Comparison of ENCODE assay signal across 8 cellular contexts in genomic region chr12:55743967-55744931, GRCh38. TPM values are rescaled to one million over a fixed set of nuclear protein-coding genes. Genes with fewer than 3 reads are reported as not detected.
DNase-seq lines count a peak whose midpoint lies in the region; ATAC-seq and TF ChIP-seq lines count a peak whose summit lies in the region.

No MANE protein-coding gene starts in this region.

- DNase-seq in NCI-H1417 (lab: John Stamatoyannopoulos, UW) (peak in 2 of 3 experiments; percentile 31 to 53), NCI-H1417 treated with DMSO at 0.1 percent for 48 hours (lab: John Stamatoyannopoulos, UW) (no peak), SJSA1 (ENCODE audit: low read depth in 1 of 2, low spot score in 2 of 2) (no peak), fibroblast of mammary gland (ENCODE audit: low read depth) (no peak), DMS114 treated with DMSO at 0.1 percent for 48 hours (lab: John Stamatoyannopoulos, UW; ENCODE audit: unreplicated experiment) (no peak), GOT3 (lab: John Stamatoyannopoulos, UW) (no peak)

- no peak overlapping the region for H3K9ac ChIP-seq in parathyroid adenoma

- peaks cover 3% of the 10 kb centered on the region; the same call in 1 of the 2 replicates for H3K36me3 ChIP-seq in SJSA1
- H3K36me3 ChIP-seq in parathyroid adenoma (ENCODE audit: control insufficient read depth, insufficient read depth, low read length), result no peaks in the 10 kb centered on the region

- H3K27ac ChIP-seq in SJSA1 (no peak overlapping the region), parathyroid adenoma (no peak overlapping the region)

- peak overlapping the region; percentile 81 for H2AFZ ChIP-seq in parathyroid adenoma

- peaks cover 14% of the 10 kb centered on the region for H3K4me1 ChIP-seq in SJSA1 (replicated peaks)
- H3K4me1 ChIP-seq in parathyroid adenoma, result peaks cover 2% of the 10 kb centered on the region

- H3K9me3 ChIP-seq in SJSA1 (replicated peaks) (no peaks in the 10 kb centered on the region), parathyroid adenoma (ENCODE audit: control insufficient read depth, low read length) (no peaks in the 10 kb centered on the region)

- peak overlapping the region; percentile 64 for H3K4me2 ChIP-seq in parathyroid adenoma (ENCODE audit: low read length)

- no peaks in the 10 kb centered on the region for H3K79me2 ChIP-seq in parathyroid adenoma

- H3K4me3 ChIP-seq in SJSA1 (peak overlapping the region; percentile 54), fibroblast of mammary gland (ENCODE audit: control insufficient read depth, low read depth, low read length) (peak overlapping the region; percentile 70), parathyroid adenoma (ENCODE audit: low read depth, low read length) (peak overlapping the region; percentile 49)

- ATAC-seq in GM21526 (IDR thresholded peaks at IDR 0.05; ENCODE audit: low FRiP score, unreplicated experiment), result no peak

- TF ChIP-seq CTCF in fibroblast of mammary gland (conservative IDR thresholded peaks at IDR 0.05; ENCODE audit: control insufficient read depth, insufficient read depth, low read depth, low read length) (no peak), parathyroid adenoma (IDR thresholded peaks at IDR 0.05) (no peak)

- H3K27me3 ChIP-seq in SJSA1 (replicated peaks) (no peaks in the 10 kb centered on the region), parathyroid adenoma (ENCODE audit: control insufficient read depth, insufficient read depth, low read length) (no peaks in the 10 kb centered on the region)

RNA-seq across cellular contexts. Expression of gene GDF11, which starts 1.3 kb away (rescaled TPM):
- total RNA-seq in SJSA1 (2014; rRNA removed; shearing (Covaris generic)), result 1.7 and 2.7 TPM in 2 replicates

RNA-seq across cellular contexts. Expression of gene CD63, which starts 15.4 kb away (rescaled TPM):
- 1,021 and 1,450 TPM in 2 replicates for total RNA-seq in SJSA1 (2014; rRNA removed; shearing (Covaris generic))

RNA-seq across cellular contexts. Expression of gene RDH5, which starts 24.1 kb away (rescaled TPM):
- 0.22 and 1.9 TPM in 2 replicates for total RNA-seq in SJSA1 (2014; rRNA removed; shearing (Covaris generic))

RNA-seq across cellular contexts. Expression of gene BLOC1S1, which starts 28.4 kb away (rescaled TPM):
- total RNA-seq in SJSA1 (2014; rRNA removed; shearing (Covaris generic)), result 82.0 and 91.9 TPM in 2 replicates

RNA-seq across cellular contexts. Expression of gene ITGA7, which starts 36.5 kb away (rescaled TPM):
- total RNA-seq in SJSA1 (2014; rRNA removed; shearing (Covaris generic)), result 0.24 TPM in 1 of 2 replicates, not detected in the other

Comparison
In these comparisons a context has a peak if more than half of its experiments do, and no peak if none do; other contexts are left out.
1. DNase-seq: peak in NCI-H1417 (2 of 3); none in NCI-H1417 treated with DMSO at 0.1 percent for 48 hours (single experiment), SJSA1 (0 of 2), fibroblast of mammary gland (single experiment), DMS114 treated with DMSO at 0.1 percent for 48 hours (single experiment) and GOT3 (single experiment).
2. Peak in every context shown above with its lines, with median percentiles within 50 percentile points of each other: H3K4me3 ChIP-seq.